ENCODE assay signal across 24 cellular contexts in genomic region chrX:136797787-136798186, GRCh38. TPM values are rescaled to one million over a fixed set of nuclear protein-coding genes. Genes with fewer than 3 reads are reported as not detected.
DNase-seq lines count a peak whose midpoint lies in the region; ATAC-seq and TF ChIP-seq lines count a peak whose summit lies in the region.
"Had no signal": no experiment of that assay in that cellular context is flagged by ENCODE, and none has a peak within 500 bp of the region (broad histone marks: within the 10 kb centered on the region; RNA-seq: fewer than 3 reads in every experiment).

No MANE protein-coding gene starts in this region.

- no peaks in the 10 kb centered on the region for H3K27me3 Mint-ChIP-seq in activated naive CD8-positive, alpha-beta T cell treated with anti-CD3 and anti-CD28 coated beads, Interleukin-2, amount 50 U/mL, for 24 hours
- H3K27me3 Mint-ChIP-seq: stimulated activated memory B cell treated with anti-CD40 and anti-IgM and Interleukin-4, amounts not matched to agents 10 μg/mL and 1 μg/mL and 100 μg/mL, for 72 hours had no signal

- no peak overlapping the region for H3K4me3 ChIP-seq in BLaER1 treated with 17β-estradiol and CSF1 and Interleukin-3, amounts not matched to agents 10 nM and 100 nM
- H3K4me3 ChIP-seq in DND-41 (ENCODE audit: low read depth in 1 of 2, low read length in 2 of 2) (no peak overlapping the region), esophagus muscularis mucosa (no peak overlapping the region)
- H3K4me3 ChIP-seq: GM12878, GM23248, prostate gland, SJCRH30 had no signal

- no peaks in the 10 kb centered on the region for H3K36me3 Mint-ChIP-seq in activated naive CD8-positive, alpha-beta T cell treated with anti-CD3 and anti-CD28 coated beads, Interleukin-2, amount 50 U/mL, for 24 hours (ENCODE audit: low read depth)
- H3K36me3 Mint-ChIP-seq: stimulated activated memory B cell treated with anti-CD40 and anti-IgM and Interleukin-4, amounts not matched to agents 10 μg/mL and 1 μg/mL and 100 μg/mL, for 72 hours had no signal

- no peaks in the 10 kb centered on the region for H3K79me2 ChIP-seq in DND-41 (ENCODE audit: insufficient read depth, low read length)

- H3K4me2 ChIP-seq in BLaER1 treated with 17β-estradiol and CSF1 and Interleukin-3, amounts not matched to agents 10 nM and 100 nM = peak overlapping the region in 6 of 11 experiments; percentile 10 to 44 (median 30); a peak in 9 of 22 replicates
- H3K4me2 ChIP-seq in DND-41 (ENCODE audit: insufficient read depth, low read length) = no peak overlapping the region
- H3K4me2 ChIP-seq: KMS-11 had no signal

- peaks cover 0 to 16% (median 9%) of the 10 kb centered on the region in 10 experiments; a peak in 11 of 20 replicates for H3K4me1 ChIP-seq in BLaER1 treated with 17β-estradiol and CSF1 and Interleukin-3, amounts not matched to agents 10 nM and 100 nM
- H3K4me1 ChIP-seq in DND-41 (ENCODE audit: insufficient read depth, low read length) (peaks cover 6% of the 10 kb centered on the region), esophagus muscularis mucosa (no peaks in the 10 kb centered on the region)
- H3K4me1 ChIP-seq: prostate gland, SJCRH30 had no signal

- TF ChIP-seq EP300 in esophagus muscularis mucosa (IDR thresholded peaks at IDR 0.05) = no peak

- WGBS in esophagus muscularis mucosa = 53% methylated on average over 3 of the region's 3 CpGs

- no peak overlapping the region for H3K27ac ChIP-seq in BLaER1 treated with 17β-estradiol and CSF1 and Interleukin-3, amounts not matched to agents 10 nM and 100 nM
- H3K27ac ChIP-seq in DND-41 (ENCODE audit: low read length) (no peak overlapping the region), esophagus muscularis mucosa (replicated peaks in 1 of 4) (no peak overlapping the region)
- H3K27ac ChIP-seq: GM23248, KMS-11, prostate gland, SJCRH30 had no signal

- no peak overlapping the region for H2AFZ ChIP-seq in DND-41 (ENCODE audit: low read depth, low read length)
- H2AFZ ChIP-seq: GM23248 had no signal

- H3K4me3 Mint-ChIP-seq in activated naive CD8-positive, alpha-beta T cell treated with anti-CD3 and anti-CD28 coated beads, Interleukin-2, amount 50 U/mL, for 24 hours = no peak overlapping the region
- H3K4me3 Mint-ChIP-seq: HFFc6; stimulated activated memory B cell treated with anti-CD40 and anti-IgM and Interleukin-4, amounts not matched to agents 10 μg/mL and 1 μg/mL and 100 μg/mL, for 72 hours had no signal

- ATAC-seq in DND-41 (ENCODE audit: insufficient read depth, low read depth) = peak; percentile 71
- ATAC-seq in activated naive CD8-positive, alpha-beta T cell treated with anti-CD3 and anti-CD28 coated beads, Interleukin-2, amount 50 U/mL, for 24 hours = no peak
- ATAC-seq: GM12878; left lobe of liver; sciatic nerve; stimulated activated memory B cell treated with anti-CD40 and anti-IgM and Interleukin-4, amounts not matched to agents 10 μg/mL and 1 μg/mL and 100 μg/mL, for 72 hours had no signal

- intact Hi-C loops in esophagus muscularis mucosa (cut with DNase I) = no loop called here

- H3K36me3 ChIP-seq in BLaER1 treated with 17β-estradiol and CSF1 and Interleukin-3, amounts not matched to agents 10 nM and 100 nM = no peaks in the 10 kb centered on the region
- H3K36me3 ChIP-seq in DND-41 (ENCODE audit: insufficient read depth, low read length) (no peaks in the 10 kb centered on the region), esophagus muscularis mucosa (no peaks in the 10 kb centered on the region)
- H3K36me3 ChIP-seq: prostate gland, SJCRH30 had no signal

- no peak overlapping the region for H3K9ac ChIP-seq in BLaER1 treated with 17β-estradiol and CSF1 and Interleukin-3, amounts not matched to agents 10 nM and 100 nM
- H3K9ac ChIP-seq in DND-41 (ENCODE audit: low read depth, low read length) = no peak overlapping the region
- H3K9ac ChIP-seq: GM23248, KMS-11 had no signal

- H3K27ac Mint-ChIP-seq in activated naive CD8-positive, alpha-beta T cell treated with anti-CD3 and anti-CD28 coated beads, Interleukin-2, amount 50 U/mL, for 24 hours = peak overlapping the region; percentile 42
- H3K27ac Mint-ChIP-seq: HFFc6; stimulated activated memory B cell treated with anti-CD40 and anti-IgM and Interleukin-4, amounts not matched to agents 10 μg/mL and 1 μg/mL and 100 μg/mL, for 72 hours had no signal

- H3K9me3 ChIP-seq in BLaER1 treated with 17β-estradiol and CSF1 and Interleukin-3, amounts not matched to agents 10 nM and 100 nM (replicated peaks in 1 of 11) = peaks cover 8 to 16% (median 14%) of the 10 kb centered on the region in 11 experiments; a peak in 17 of 22 replicates
- H3K9me3 ChIP-seq in DND-41 (ENCODE audit: insufficient read depth, low read length, severe bottlenecking) (no peaks in the 10 kb centered on the region), esophagus muscularis mucosa (no peaks in the 10 kb centered on the region)
- H3K9me3 ChIP-seq: prostate gland, SJCRH30 had no signal

- no peaks in the 10 kb centered on the region for H4K20me1 ChIP-seq in BLaER1 treated with 17β-estradiol and CSF1 and Interleukin-3, amounts not matched to agents 10 nM and 100 nM
- H4K20me1 ChIP-seq in DND-41 (ENCODE audit: insufficient read depth, low read length) = no peaks in the 10 kb centered on the region

- TF ChIP-seq POLR2A in esophagus muscularis mucosa (IDR thresholded peaks at IDR 0.05; ENCODE audit: low read depth) = no peak

- H3K9me3 Mint-ChIP-seq in activated naive CD8-positive, alpha-beta T cell treated with anti-CD3 and anti-CD28 coated beads, Interleukin-2, amount 50 U/mL, for 24 hours = peaks cover 6% of the 10 kb centered on the region
- H3K9me3 Mint-ChIP-seq: HFFc6 had no signal

- TF ChIP-seq CTCF in DND-41 (IDR thresholded peaks at IDR 0.05; ENCODE audit: borderline replicate concordance, extremely low read depth, low read length, poor library complexity, severe bottlenecking) (no peak), esophagus muscularis mucosa (IDR thresholded peaks at IDR 0.05) (no peak)

- H3K4me1 Mint-ChIP-seq in activated naive CD8-positive, alpha-beta T cell treated with anti-CD3 and anti-CD28 coated beads, Interleukin-2, amount 50 U/mL, for 24 hours = peaks cover 14% of the 10 kb centered on the region

- H3K27me3 ChIP-seq in BLaER1 treated with 17β-estradiol and CSF1 and Interleukin-3, amounts not matched to agents 10 nM and 100 nM = peaks cover 48 to 100% (median 84%) of the 10 kb centered on the region in 11 experiments
- H3K27me3 ChIP-seq in DND-41 (ENCODE audit: insufficient read depth, low read length, poor library complexity) = no peaks in the 10 kb centered on the region
- H3K27me3 ChIP-seq in esophagus muscularis mucosa = no peaks in the 10 kb centered on the region
- H3K27me3 ChIP-seq: SJCRH30 had no signal

- no peak for DNase-seq in DND-41
- peak; percentile 50 for DNase-seq in OCI-M1 (lab: John Stamatoyannopoulos, UW)
- DNase-seq in activated naive CD8-positive, alpha-beta T cell treated with anti-CD3 and anti-CD28 coated beads, Interleukin-2, amount 50 U/mL, for 24 hours = no peak
- DNase-seq in NCI-H2107 treated with DMSO at 0.1 percent for 48 hours (lab: John Stamatoyannopoulos, UW; ENCODE audit: unreplicated experiment) = no peak
- DNase-seq in esophagus muscularis mucosa (ENCODE audit: extremely low spot score) = no peak
- DNase-seq in SW480 (ENCODE audit: low spot score) = no peak
- DNase-seq: activated CD4-positive, alpha-beta T cell treated with anti-CD3 and anti-CD28 coated beads, Interleukin-2, amount 50 U/mL, for 1 hour; activated effector memory CD4-positive, alpha-beta T cell treated with Interleukin-2 at 50 U/mL for 16 hours; amniotic stem cell; GM23248; HFFc6; mesenchymal stem cell; NCI-H1694; NCI-H2171 treated with DMSO at 0.1 percent for 48 hours; nucleus accumbens; SJCRH30; stimulated activated CD4-positive, alpha-beta T cell treated with anti-CD3 and anti-CD28 coated beads, Interleukin-4, amount 100 ng/mL, for 4 hours had no signal

RNA-seq across cellular contexts. Expression of gene ARHGEF6, which starts 17.1 kb away (rescaled TPM):
- total RNA-seq in esophagus muscularis mucosa = 10 to 100 TPM; 13.4 to 16.4 (median 15.0) TPM
